ENCODE assay signal across 8 cellular contexts in genomic region chr11:78586452-78587046, GRCh38. TPM values are rescaled to one million over a fixed set of nuclear protein-coding genes. Genes with fewer than 3 reads are reported as not detected.
DNase-seq lines count a peak whose midpoint lies in the region; ATAC-seq and TF ChIP-seq lines count a peak whose summit lies in the region.

No MANE protein-coding gene starts in this region.

- no peaks in the 10 kb centered on the region for H3K4me1 ChIP-seq in right lobe of liver

- H3K4me3 ChIP-seq in WERI-Rb-1 (ENCODE audit: low read depth, low read length) (no peak overlapping the region), right lobe of liver (no peak overlapping the region)

- whole genome bisulfite sequencing in right lobe of liver (ENCODE audit: insufficient coverage, low coverage, low lambda C conversion rate, missing lambda C conversion rate), result 100% methylated on average over 1 of the region's 1 CpG

- DNase-seq in CMK (ENCODE audit: low read depth) (peak; percentile 21), HT1080 (ENCODE audit: low read depth) (peak; percentile 37), WERI-Rb-1 (no peak), right lobe of liver (no peak), inferior parietal cortex (ENCODE audit: extremely low spot score) (no peak), COR-L47 (lab: John Stamatoyannopoulos, UW) (no peak)

- TF ChIP-seq POLR2A in right lobe of liver (IDR thresholded peaks at IDR 0.05), result no peak

- peak; percentile 8; the same call in 1 of the 2 replicates for TF ChIP-seq CTCF in WERI-Rb-1 (IDR thresholded peaks at IDR 0.05; ENCODE audit: low read depth, low read length)
- TF ChIP-seq CTCF in right lobe of liver (IDR thresholded peaks at IDR 0.05), result peak; percentile 41 to 70 (median 47)

- intact Hi-C loops in right lobe of liver (cut with DNase I), result no loop called here

- no peaks in the 10 kb centered on the region for H3K36me3 ChIP-seq in WERI-Rb-1
- H3K36me3 ChIP-seq in right lobe of liver, result no peaks in the 10 kb centered on the region

- H3K9me3 ChIP-seq in WERI-Rb-1 (ENCODE audit: severe bottlenecking), result peaks cover 10% of the 10 kb centered on the region
- peaks cover 0 to 8% (median 2%) of the 10 kb centered on the region in 4 donors for H3K9me3 ChIP-seq in right lobe of liver

- ATAC-seq in right lobe of liver (peak in 3 of 4 donors; percentile 40 to 62 (median 60)), GM18868 (IDR thresholded peaks at IDR 0.05; ENCODE audit: unreplicated experiment) (no peak), HG03135 (IDR thresholded peaks at IDR 0.05; ENCODE audit: unreplicated experiment) (no peak)

- H3K27me3 ChIP-seq in WERI-Rb-1 (ENCODE audit: insufficient read depth, low read depth, severe bottlenecking) (no peaks in the 10 kb centered on the region), right lobe of liver (no peaks in the 10 kb centered on the region)

- H3K27ac ChIP-seq in WERI-Rb-1 (no peak overlapping the region), right lobe of liver (no peak overlapping the region)

RNA-seq across cellular contexts. Expression of gene NARS2, which starts 11.9 kb away (rescaled TPM):
- 17.9 and 25.1 TPM in 2 replicates for total RNA-seq in HT1080 (2014; rRNA removed; shearing (Covaris generic))
- 19.5 and 19.7 TPM in 2 replicates for polyA plus RNA-seq in HT1080 (2015; cell fraction: cytosol; rRNA removed)
- 23.7 and 28.9 TPM in 2 replicates for polyA plus RNA-seq in HT1080 (2015; cell fraction: nucleus; rRNA removed)
- total RNA-seq in right lobe of liver, result 10 to 100 TPM; 11.5 to 17.4 (median 14.0) TPM

Comparison
In these comparisons a context has a peak if more than half of its experiments do, and no peak if none do; other contexts are left out.
1. DNase-seq: peak in CMK (single experiment) and HT1080 (single experiment); none in WERI-Rb-1 (single experiment), right lobe of liver (0 of 3), inferior parietal cortex (single experiment) and COR-L47 (single experiment).
2. ATAC-seq: peak in right lobe of liver (3 of 4); none in GM18868 (single experiment) and HG03135 (single experiment).